In the genomic region with DNA sequence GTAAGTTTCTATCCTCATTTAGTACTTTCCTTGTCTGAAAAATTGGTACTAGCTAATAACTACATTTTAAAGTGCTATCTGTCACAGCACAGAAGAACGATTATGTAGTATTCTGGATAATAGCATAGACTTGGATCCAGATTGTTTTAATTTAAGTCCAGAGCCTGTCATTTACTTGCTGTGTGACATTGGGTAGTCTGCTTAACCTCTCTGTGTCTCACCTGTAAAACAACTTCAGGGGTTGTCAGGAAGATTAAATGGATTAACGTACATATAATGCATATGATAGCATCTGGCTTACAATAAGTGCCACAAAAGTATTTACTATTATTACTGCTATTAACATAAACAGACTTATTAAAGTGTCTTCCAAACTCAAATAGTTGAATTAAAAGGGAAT, we compare ENCODE assay signal across 35 cellular contexts.
"Had no signal": no experiment of that assay in that cellular context is flagged by ENCODE, and none has a peak within 500 bp of the region (broad histone marks: within the 10 kb centered on the region; RNA-seq: fewer than 3 reads in every experiment).

No MANE protein-coding gene starts in this region.

- DNase-seq: Karpas-422, Kasumi-1, MG63, MM.1S, MV-4-11, NCI-H1048, NCI-H1092, NCI-H1092 treated with DMSO at 0.1 percent for 48 hours, NCI-H1105, NCI-H1105 treated with DMSO at 0.1 percent for 48 hours, NCI-H1417, NCI-H1417 treated with DMSO at 0.1 percent for 48 hours, NCI-H1436, NCI-H1436 treated with DMSO at 0.1 percent for 48 hours, NCI-H146, NCI-H1694, NCI-H1694 treated with DMSO at 0.1 percent for 48 hours, NCI-H187, NCI-H187 treated with DMSO at 0.1 percent for 48 hours, NCI-H1930, NCI-H2029, NCI-H2029 treated with DMSO at 0.1 percent for 48 hours, NCI-H2081, NCI-H2081 treated with DMSO at 0.1 percent for 48 hours, NCI-H2107, NCI-H2171, NCI-H2171 treated with DMSO at 0.1 percent for 48 hours, NCI-H2227 treated with DMSO at 0.1 percent for 48 hours, NCI-H226, NCI-H345, NCI-H446, NCI-H446 treated with DMSO at 0.1 percent for 48 hours, NCI-H510A, NCI-H510A treated with DMSO at 0.1 percent for 48 hours, NCI-H524 had no signal

- H3K4me3 ChIP-seq: MG63 had no signal

- H3K27me3 ChIP-seq: MG63 had no signal

- H3K36me3 ChIP-seq: MG63 had no signal
